In genomic region chr12:75329918-75330826, GRCh38 we compare ENCODE assay signal across 7 cellular contexts. TPM values are rescaled to one million over a fixed set of nuclear protein-coding genes. Genes with fewer than 3 reads are reported as not detected.
DNase-seq lines count a peak whose midpoint lies in the region; ATAC-seq, FAIRE-seq and TF ChIP-seq lines count a peak whose summit lies in the region.

Gene CAPS2 (minus strand): TSS chr12:75330324. CDS start chr12:75326498, 3,826 bp downstream.

- H3K4me1 ChIP-seq in astrocyte (ENCODE audit: insufficient read depth, low read length) (peaks cover 4% of the 10 kb centered on the region), rectal smooth muscle tissue (ENCODE audit: control insufficient read depth, insufficient read depth, low read length) (no peaks in the 10 kb centered on the region)

- no peaks in the 10 kb centered on the region for H4K20me1 ChIP-seq in astrocyte (ENCODE audit: insufficient read depth, low read length)

- H2AFZ ChIP-seq in astrocyte (ENCODE audit: low read depth, low read length) = peak within 1 kb of the TSS; percentile 88

- no peaks in the 10 kb centered on the region for H3K27me3 ChIP-seq in astrocyte (ENCODE audit: insufficient read depth, low read length)
- H3K27me3 ChIP-seq in rectal smooth muscle tissue (ENCODE audit: control insufficient read depth, insufficient read depth, low read length) = no peaks in the 10 kb centered on the region

- DNase-seq in NCI-H128 (lab: John Stamatoyannopoulos, UW; ENCODE audit: unreplicated experiment) = peak; percentile 45
- DNase-seq in T-helper 17 cell = peak; percentile 41 to 51 (median 50)
- peak; percentile 85 for DNase-seq in astrocyte (ENCODE audit: low read depth)
- peak; percentile 64 to 83 for DNase-seq in hippocampal formation (lab: John Stamatoyannopoulos, UW)

- H3K36me3 ChIP-seq in astrocyte (ENCODE audit: insufficient read depth, low read length) (no peaks in the 10 kb centered on the region), rectal smooth muscle tissue (ENCODE audit: control insufficient read depth, insufficient read depth, low read length) (no peaks in the 10 kb centered on the region)

- H3K9me3 Mint-ChIP-seq in astrocyte (ENCODE audit: unreplicated experiment) = no peaks in the 10 kb centered on the region

- H3K4me1 Mint-ChIP-seq in T-helper 17 cell = peaks cover 15% of the 10 kb centered on the region
- H3K4me1 Mint-ChIP-seq in astrocyte (ENCODE audit: low read depth, unreplicated experiment) = peaks cover 8% of the 10 kb centered on the region

- H3K27ac Mint-ChIP-seq in T-helper 17 cell = peak within 1 kb of the TSS; percentile 70
- H3K27ac Mint-ChIP-seq in astrocyte (ENCODE audit: unreplicated experiment) = peak within 1 kb of the TSS; percentile 97

- no peaks in the 10 kb centered on the region for H3K9me3 ChIP-seq in T-helper 17 cell (ENCODE audit: control insufficient read depth, low read length, poor library complexity, severe bottlenecking)
- no peaks in the 10 kb centered on the region for H3K9me3 ChIP-seq in astrocyte (ENCODE audit: insufficient read depth, low read depth, low read length)

- no peak for TF ChIP-seq CTCF in astrocyte (IDR thresholded peaks at IDR 0.05; ENCODE audit: insufficient read depth, low read depth, low read length)

- FAIRE-seq in astrocyte (lab: Jason Lieb, UNC) = no peak

- H3K9ac ChIP-seq in astrocyte (ENCODE audit: low read length) (peak within 1 kb of the TSS; percentile 80), rectal smooth muscle tissue (ENCODE audit: low read length) (no peak within 1 kb of the TSS)

- peaks cover 28% of the 10 kb centered on the region for H3K27me3 Mint-ChIP-seq in T-helper 17 cell
- no peaks in the 10 kb centered on the region for H3K27me3 Mint-ChIP-seq in astrocyte (ENCODE audit: low read depth, unreplicated experiment)

- peak within 1 kb of the TSS; percentile 90 for H3K4me2 ChIP-seq in astrocyte (ENCODE audit: low read length)

- H3K27ac ChIP-seq in astrocyte (ENCODE audit: low read depth, low read length) (peak within 1 kb of the TSS; percentile 51), rectal smooth muscle tissue (ENCODE audit: low read depth, low read length) (no peak within 1 kb of the TSS)

- H3K36me3 Mint-ChIP-seq in T-helper 17 cell (ENCODE audit: low read depth) = no peaks in the 10 kb centered on the region
- H3K36me3 Mint-ChIP-seq in astrocyte (ENCODE audit: low read depth, unreplicated experiment) = no peaks in the 10 kb centered on the region

- TF ChIP-seq POLR2A in GM15510 (IDR thresholded peaks at IDR 0.05; ENCODE audit: borderline replicate concordance, extremely low read depth, insufficient read length) = peak; percentile 15

- peak; percentile 85 for ATAC-seq in HG02763 (IDR thresholded peaks at IDR 0.05; ENCODE audit: unreplicated experiment)
- ATAC-seq in T-helper 17 cell = peak; percentile 88

- no peaks in the 10 kb centered on the region for H3K79me2 ChIP-seq in astrocyte (ENCODE audit: insufficient read depth, low read length)

- H3K4me3 Mint-ChIP-seq in T-helper 17 cell (peak within 1 kb of the TSS; percentile 91), astrocyte (ENCODE audit: unreplicated experiment) (peak within 1 kb of the TSS; percentile 96)

- H3K4me3 ChIP-seq in astrocyte (ENCODE audit: insufficient read depth, low read depth, low read length) (peak within 1 kb of the TSS; percentile 80), rectal smooth muscle tissue (ENCODE audit: low read length) (peak within 1 kb of the TSS; percentile 79)

RNA-seq across cellular contexts. Expression of gene CAPS2, which starts in this region (rescaled TPM):
- total RNA-seq in T-helper 17 cell (1 to 10 TPM; 1.1 to 2.2 TPM), astrocyte (3.1 and 3.3 TPM in 2 replicates)
